8 cellular contexts compared by ENCODE assay signal in genomic region chr16:50742521-50743150, GRCh38. TPM values are rescaled to one million over a fixed set of nuclear protein-coding genes. Genes with fewer than 3 reads are reported as not detected.
A peak's percentile ranks its signal among the peaks of the same experiment; 100 is the strongest.
DNase-seq lines count a peak whose midpoint lies in the region; ATAC-seq, FAIRE-seq and TF ChIP-seq lines count a peak whose summit lies in the region.

No MANE protein-coding gene starts in this region.

- H3K4me2 ChIP-seq in SU-DHL-6 (ENCODE audit: low read depth, low read length, poor library complexity, severe bottlenecking) (peak overlapping the region; percentile 81), K562 (ENCODE audit: insufficient read depth, low read length) (peak overlapping the region; percentile 77)

- H3K9me2 ChIP-seq in SU-DHL-6 (replicated peaks; ENCODE audit: insufficient read depth, low read length), result no peaks in the 10 kb centered on the region

- no peaks in the 10 kb centered on the region for H4K20me1 ChIP-seq in SU-DHL-6 (ENCODE audit: low read depth, low read length)
- no peaks in the 10 kb centered on the region for H4K20me1 ChIP-seq in K562 (replicated peaks; ENCODE audit: control insufficient read depth, insufficient read depth, low read length)

- in situ Hi-C loops in K562 (cut with MboI), result no loop called here

- H3K4me3 ChIP-seq in AG04449 (ENCODE audit: low read depth, low read length), result peak overlapping the region; percentile 76
- H3K4me3 ChIP-seq in SU-DHL-6 (ENCODE audit: insufficient read depth, low read length, poor library complexity, severe bottlenecking), result peak overlapping the region; percentile 69
- peak overlapping the region; percentile 74 for H3K4me3 ChIP-seq in K562
- peak overlapping the region; percentile 63 for H3K4me3 ChIP-seq in iPS-18c (ENCODE audit: insufficient read depth, low read depth, low read length)
- peak overlapping the region; percentile 77 to 98 (median 95) for H3K4me3 ChIP-seq in skin epidermis

- no TSS peak for BruUV-seq in K562 (replicated peaks; lab: Mats Ljungman, UMichigan)

- TF ChIP-seq RAD21 in K562 (CRISPR knock-in tag; conservative IDR thresholded peaks at IDR 0.05 in 1 of 2, IDR thresholded peaks at IDR 0.05 in 1 of 2), result no peak

- no peaks in the 10 kb centered on the region for H3K9me1 ChIP-seq in K562 (ENCODE audit: control insufficient read depth, insufficient read depth, low read length)

- H3K9me3 ChIP-seq in SU-DHL-6 (ENCODE audit: insufficient read depth, low read length) (no peaks in the 10 kb centered on the region), K562 (replicated peaks; ENCODE audit: control insufficient read depth, insufficient read depth, low read depth, low read length) (no peaks in the 10 kb centered on the region), iPS-18c (ENCODE audit: control insufficient read depth, insufficient read depth, low read length) (no peaks in the 10 kb centered on the region)

- intact Hi-C loops in K562 (cut with micrococcal nuclease), result no loop called here

- H3F3A ChIP-seq in SU-DHL-6 (ENCODE audit: insufficient read depth), result no peaks in the 10 kb centered on the region

- CTCF ChIA-PET in AG04449 (lab: Yijun Ruan, JAX), result interaction anchor here (2.8 kb wide), 1 partner anchor 64 kb away, joined by 13 read pairs; no protein-coding TSS in a partner anchor
- CTCF ChIA-PET in K562 (lab: Yijun Ruan, JAX; ENCODE audit: low intra/inter-chr PET ratio), result no interaction called here

- H3K79me2 ChIP-seq in SU-DHL-6 (ENCODE audit: insufficient read depth, low read length), result no peaks in the 10 kb centered on the region
- H3K79me2 ChIP-seq in K562 (ENCODE audit: control insufficient read depth, insufficient read depth, low read length), result no peaks in the 10 kb centered on the region

- H3K9ac ChIP-seq in SU-DHL-6 (ENCODE audit: low read length), result peak overlapping the region; percentile 66
- peak overlapping the region; percentile 50 to 89; a peak in 3 of 4 replicates for H3K9ac ChIP-seq in K562 (ENCODE audit: insufficient read depth in 1 of 2, low read depth in 2 of 2, low read length in 2 of 2)

- H3K27ac ChIP-seq in SU-DHL-6 (ENCODE audit: low read depth, low read length) (no peak overlapping the region), K562 (ENCODE audit: extremely low read depth, low read depth, low read length) (no peak overlapping the region), skin epidermis (peak overlapping the region; percentile 88 to 99 (median 96))

- H2AFZ ChIP-seq in SU-DHL-6 (ENCODE audit: low read depth, low read length, severe bottlenecking) (peak overlapping the region; percentile 69), K562 (ENCODE audit: low read depth, low read length) (peak overlapping the region; percentile 49; the same call in 1 of the 2 replicates)

- no peak for TF ChIP-seq EP300 in K562 (IDR thresholded peaks at IDR 0.05; ENCODE audit: low read length)

- H3K27me3 ChIP-seq in SU-DHL-6 (ENCODE audit: low read length) (no peaks in the 10 kb centered on the region), K562 (ENCODE audit: control insufficient read depth in 2 of 2, insufficient read depth in 2 of 2, low read length in 2 of 2) (peaks cover 0 to 9% of the 10 kb centered on the region in 2 experiments; a peak in 1 of 5 replicates)

- peaks cover 5 to 11% of the 10 kb centered on the region in 2 experiments; a peak in 3 of 5 replicates for H3K4me1 ChIP-seq in K562 (replicated peaks in 1 of 2; ENCODE audit: control insufficient read depth in 2 of 2, insufficient read depth in 2 of 2, low read length in 2 of 2)

- TF ChIP-seq CTCF in AG04449 (IDR thresholded peaks at IDR 0.05; ENCODE audit: insufficient read depth, low read length, missing control alignments) (no peak), GM20000 (IDR thresholded peaks at IDR 0.05; ENCODE audit: extremely low read depth, missing control alignments) (no peak), SU-DHL-6 (IDR thresholded peaks at IDR 0.05; ENCODE audit: insufficient read depth, low read length, poor library complexity, severe bottlenecking) (no peak), K562 (IDR thresholded peaks at IDR 0.05 in 2 of 3, conservative IDR thresholded peaks at IDR 0.05 in 1 of 3; ENCODE audit: insufficient read depth in 2 of 3, low read depth in 1 of 3, low read length in 3 of 3) (no peak)

- DNase-seq in AG04449 (ENCODE audit: low read depth, low spot score), result no peak
- DNase-seq in GM20000 (ENCODE audit: low spot score), result peak; percentile 75
- peak; percentile 16 to 31 (median 20) for DNase-seq in K562 (ENCODE audit: extremely low read depth in 1 of 4, low spot score in 3 of 4)
- DNase-seq in kidney glomerular epithelial cell (lab: John Stamatoyannopoulos, UW), result no peak
- no peak for DNase-seq in NCI-H2081 treated with DMSO at 0.1 percent for 48 hours (lab: John Stamatoyannopoulos, UW)

- FAIRE-seq in K562 (lab: Jason Lieb, UNC), result no peak

- ATAC-seq in K562, result no peak

- H3K36me3 ChIP-seq in SU-DHL-6 (ENCODE audit: low read length) (no peaks in the 10 kb centered on the region), K562 (ENCODE audit: control insufficient read depth, insufficient read depth, low read length) (no peaks in the 10 kb centered on the region)

- no peak for TF ChIP-seq POLR2A in K562 (conservative IDR thresholded peaks at IDR 0.05)

- POLR2A ChIA-PET in AG04449 (lab: Yijun Ruan, JAX) (no interaction called here), K562 (lab: Yijun Ruan, JAX) (no interaction called here)

- 2% methylated on average over 12 of the region's 32 CpGs for WGBS in K562 (ENCODE audit: insufficient coverage, low coverage, missing lambda C conversion rate)

TF ChIP-seq in K562, 482 proteins besides CTCF, POLR2A, EP300 and RAD21 (continues in another document):
- TF ChIP-seq ZNF740 (CRISPR knock-in tag; IDR thresholded peaks at IDR 0.05) (0 out of 2 replicates have a peak, but pooled peaks have one; percentile 10), ZNF740 (tag; IDR thresholded peaks at IDR 0.05) (no peak), IFI16 (CRISPR knock-in tag; IDR thresholded peaks at IDR 0.05) (no peak), RBBP5 (IDR thresholded peaks at IDR 0.05; ENCODE audit: borderline replicate concordance, insufficient read depth, low read length, poor library complexity, severe bottlenecking) (peak; percentile 19), RBFOX2 (IDR thresholded peaks at IDR 0.05; ENCODE audit: low read depth, low read length) (no peak), ZFP30 (CRISPR knock-in tag; IDR thresholded peaks at IDR 0.05; ENCODE audit: borderline replicate concordance) (no peak), KAT7 (CRISPR knock-in tag; IDR thresholded peaks at IDR 0.05; ENCODE audit: borderline replicate concordance) (0 out of 2 replicates have a peak, but pooled peaks have one; percentile 8), RBM25 (IDR thresholded peaks at IDR 0.05; ENCODE audit: low read depth, low read length, severe bottlenecking) (peak; percentile 71), SPI1 (IDR thresholded peaks at IDR 0.05; ENCODE audit: borderline replicate concordance, low read depth, low read length) (0 out of 2 replicates have a peak, but pooled peaks have one; percentile 4)

RNA-seq across cellular contexts. Expression of gene CYLD, which starts 0.8 kb away (rescaled TPM):
- 8.0 and 30.7 TPM in 2 replicates for total RNA-seq in K562 (2011; cell fraction: chromatin; rRNA removed; ENCODE audit: low replicate concordance)
- 4.3 and 6.3 TPM in 2 replicates for total RNA-seq in K562 (2011; cell fraction: nucleolus; rRNA removed)
- 8.1 and 14.1 TPM in 2 replicates for total RNA-seq in K562 (2011; cell fraction: nucleoplasm; rRNA removed)
- total RNA-seq in K562 (2014; rRNA removed) (3.6 and 5.4 TPM in 2 replicates), K562 (2014; rRNA removed; fragmentation: Illumina TruSeq; extraction: Trizol) (6.8 and 7.6 TPM in 2 replicates), K562 (2015; rRNA removed; fragmentation: Illumina TruSeq; extraction: Trizol) (4.2 and 4.8 TPM in 2 replicates), K562 (2021) (6.2 and 6.4 TPM in 2 replicates)
- polyA plus RNA-seq in K562 (2011; rRNA removed) (3.7 and 7.4 TPM in 2 replicates), K562 (2014; fragmentation: Illumina TruSeq; extraction: Trizol) (5.3 and 5.8 TPM in 2 replicates), K562 (2014; fragmentation: Nextera tagmentation; extraction: Ambion mirVana) (1 to 10 TPM; 4.3 to 5.2 TPM), K562 (2014; rRNA removed) (2.8 and 3.4 TPM in 2 replicates)
- 1.5 and 2.0 TPM in 2 replicates for polyA plus RNA-seq in K562 (2011; cell fraction: cytosol; rRNA removed)
- 4.9 and 6.5 TPM in 2 replicates for polyA plus RNA-seq in K562 (2011; cell fraction: nucleus; rRNA removed)
- 3.8 and 5.5 TPM in 2 replicates for polyA plus RNA-seq in K562 (2012)
- 9.5 and 9.9 TPM in 2 replicates for polyA minus RNA-seq in K562 (2011; rRNA and poly(A)+ RNA removed)
- polyA minus RNA-seq in K562 (2011; cell fraction: cytosol; rRNA and poly(A)+ RNA removed), result 2.3 and 3.8 TPM in 2 replicates
- polyA minus RNA-seq in K562 (2011; cell fraction: nucleus; rRNA and poly(A)+ RNA removed), result 11.0 and 15.2 TPM in 2 replicates

RNA-seq across cellular contexts. Expression of gene NOD2, which starts 49.2 kb away (rescaled TPM):
- not detected in 2 replicates for total RNA-seq in K562 (2011; cell fraction: chromatin; rRNA removed; ENCODE audit: low replicate concordance)
- not detected in 2 replicates for total RNA-seq in K562 (2011; cell fraction: nucleolus; rRNA removed)
- not detected in 2 replicates for total RNA-seq in K562 (2011; cell fraction: nucleoplasm; rRNA removed)
- total RNA-seq in K562 (2014; rRNA removed) (not detected in 2 replicates), K562 (2014; rRNA removed; fragmentation: Illumina TruSeq; extraction: Trizol) (not detected in 2 replicates), K562 (2015; rRNA removed; fragmentation: Illumina TruSeq; extraction: Trizol) (0.04 TPM in 1 of 2 replicates, not detected in the other), K562 (2021) (not detected in 2 replicates)
- polyA plus RNA-seq in K562 (2011; rRNA removed) (not detected in 2 replicates), K562 (2014; fragmentation: Illumina TruSeq; extraction: Trizol) (not detected in 2 replicates), K562 (2014; fragmentation: Nextera tagmentation; extraction: Ambion mirVana) (not detected), K562 (2014; rRNA removed) (not detected in 2 replicates)
- polyA plus RNA-seq in K562 (2011; cell fraction: cytosol; rRNA removed), result not detected in 2 replicates
- polyA plus RNA-seq in K562 (2011; cell fraction: nucleus; rRNA removed), result not detected in 2 replicates
- polyA plus RNA-seq in K562 (2012), result 0.18 TPM in 1 of 2 replicates, not detected in the other
- polyA minus RNA-seq in K562 (2011; rRNA and poly(A)+ RNA removed), result 0.30 TPM in 1 of 2 replicates, not detected in the other
- polyA minus RNA-seq in K562 (2011; cell fraction: cytosol; rRNA and poly(A)+ RNA removed), result not detected in 2 replicates
- not detected in 2 replicates for polyA minus RNA-seq in K562 (2011; cell fraction: nucleus; rRNA and poly(A)+ RNA removed)

Comparison
In these comparisons a context has a peak if more than half of its experiments do, and no peak if none do; other contexts are left out.
1. DNase-seq: peak in GM20000 (single experiment) and K562 (4 of 4); none in AG04449 (single experiment), kidney glomerular epithelial cell (single experiment) and NCI-H2081 treated with DMSO at 0.1 percent for 48 hours (single experiment).
2. H3K27ac ChIP-seq: peak in skin epidermis (21 of 21); none in SU-DHL-6 (single experiment) and K562 (single experiment).
3. Peak in every context shown above with its lines, with median percentiles within 50 percentile points of each other: H3K4me3 ChIP-seq.